11 cellular contexts compared by ENCODE assay signal in genomic region chr13:31174018-31174417, GRCh38. TPM values are rescaled to one million over a fixed set of nuclear protein-coding genes. Genes with fewer than 3 reads are reported as not detected.
DNase-seq lines count a peak whose midpoint lies in the region; ATAC-seq and TF ChIP-seq lines count a peak whose summit lies in the region.
"Had no signal": no experiment of that assay in that cellular context is flagged by ENCODE, and none has a peak within 500 bp of the region (broad histone marks: within the 10 kb centered on the region; RNA-seq: fewer than 3 reads in every experiment).

No MANE protein-coding gene starts in this region.

- H3K79me1 ChIP-seq in IMR-90 (ENCODE audit: low read depth in 1 of 2, low read length in 2 of 2): no peaks in the 10 kb centered on the region

- in situ Hi-C loops in IMR-90 (cut with MboI; ENCODE audit: low sequenced_read_pairs): loop anchor here (10.0 kb wide), 1 partner anchor 251 kb away; no protein-coding TSS in a partner anchor

- H2BK15ac ChIP-seq in IMR-90 (ENCODE audit: low read depth, low read length): no peak overlapping the region

- H3K27me3 ChIP-seq in IMR-90 (ENCODE audit: control insufficient read depth, insufficient read depth, low read length) (no peaks in the 10 kb centered on the region), kidney epithelial cell (ENCODE audit: control insufficient read depth, insufficient read depth, low read length) (no peaks in the 10 kb centered on the region)

- H3K9me1 ChIP-seq in IMR-90 (ENCODE audit: insufficient read depth, low read length): no peaks in the 10 kb centered on the region; the same call in 1 of the 2 replicates

- no peak overlapping the region for H3K4ac ChIP-seq in IMR-90 (ENCODE audit: low read depth, low read length)

- WGBS in IMR-90 (ENCODE audit: extremely low coverage in 2 of 2, insufficient read length in 1 of 2), 2 experiments: no CpG with 5 or more reads among the region's 3 CpGs

- no peak overlapping the region for H2AFZ ChIP-seq in IMR-90 (replicated peaks; ENCODE audit: low read length, poor library complexity)

- peaks cover under 1% of the 10 kb centered on the region for H3K27me3 Mint-ChIP-seq in brain

- H2BK120ac ChIP-seq in IMR-90 (ENCODE audit: low read depth, low read length): peak overlapping the region; percentile 17; the same call in 1 of the 2 replicates

- no peak overlapping the region for H3K9ac ChIP-seq in IMR-90 (ENCODE audit: low read depth, low read length)

- peak overlapping the region in 2 of 5 experiments; percentile 24 to 35 for H3K27ac Mint-ChIP-seq in brain
- H3K27ac Mint-ChIP-seq: T-helper 2 cell treated with Interferon-gamma antibody and Interleukin-4, amounts not matched to agents 5 μg/mL and 100 μg/mL, for 36 hours had no signal

- peak overlapping the region; percentile 2; the same call in 1 of the 2 replicates for H3K23ac ChIP-seq in IMR-90 (ENCODE audit: low read depth, low read length)

- no peak overlapping the region for H2AK9ac ChIP-seq in IMR-90 (replicated peaks; ENCODE audit: low read depth, low read length, poor library complexity)

- peaks cover 2% of the 10 kb centered on the region for H3K4me1 ChIP-seq in IMR-90 (ENCODE audit: control insufficient read depth, insufficient read depth, low read length)

- H2BK20ac ChIP-seq in IMR-90 (ENCODE audit: low read depth, low read length): no peak overlapping the region

- TF ChIP-seq RAD21 in IMR-90 (IDR thresholded peaks at IDR 0.05; ENCODE audit: low read length): peak; percentile 67

- no peaks in the 10 kb centered on the region for H3K9me3 ChIP-seq in IMR-90 (ENCODE audit: control insufficient read depth, insufficient read depth, low read length)

- H4K20me1 ChIP-seq in IMR-90 (ENCODE audit: insufficient read depth, low read length): no peaks in the 10 kb centered on the region

- peaks cover 0 to 2% (median 0%) of the 10 kb centered on the region in 5 experiments for H3K9me3 Mint-ChIP-seq in brain

- TF ChIP-seq CTCF in AG10803 (conservative IDR thresholded peaks at IDR 0.05; ENCODE audit: low read length) (peak; percentile 35), IMR-90 (conservative IDR thresholded peaks at IDR 0.05; ENCODE audit: low read depth, low read length) (peak; percentile 64), brain (conservative IDR thresholded peaks at IDR 0.05) (peak; percentile 52 to 62), kidney epithelial cell (IDR thresholded peaks at IDR 0.05; ENCODE audit: insufficient read depth, low read length, poor library complexity, severe bottlenecking) (peak; percentile 13)

- H3K56ac ChIP-seq in IMR-90 (ENCODE audit: extremely low read depth, insufficient read depth, low read length): no peak overlapping the region

- H3K4me2 ChIP-seq in IMR-90 (ENCODE audit: low read depth, low read length): peak overlapping the region; percentile 46; the same call in 1 of the 2 replicates

- TF ChIP-seq POLR2A in IMR-90 (IDR thresholded peaks at IDR 0.05; ENCODE audit: low read depth, low read length): no peak

- H3K18ac ChIP-seq in IMR-90 (ENCODE audit: low read depth, low read length): no peak overlapping the region

- H3K14ac ChIP-seq in IMR-90 (replicated peaks; ENCODE audit: low read depth, low read length): no peak overlapping the region

- intact Hi-C loops in IMR-90 (cut with micrococcal nuclease): loop anchor here (1.0 kb wide), 2 partner anchors 250 to 568 kb away; no protein-coding TSS in a partner anchor

- peaks cover 8% of the 10 kb centered on the region for H3K4me1 Mint-ChIP-seq in brain
- H3K4me1 Mint-ChIP-seq: central memory CD8-positive, alpha-beta T cell had no signal

- DNase-seq in AG10803 (ENCODE audit: low read depth) (peak; percentile 20), IMR-90 (peak; percentile 77), kidney epithelial cell (ENCODE audit: low read depth) (no peak), T-helper 9 cell (no peak), NCI-H526 treated with DMSO at 0.1 percent for 48 hours (lab: John Stamatoyannopoulos, UW) (no peak)
- DNase-seq: activated gamma-delta T cell had no signal

- H3K4me3 Mint-ChIP-seq in brain: no peak overlapping the region
- H3K4me3 Mint-ChIP-seq: central memory CD8-positive, alpha-beta T cell; T-helper 2 cell treated with Interferon-gamma antibody and Interleukin-4, amounts not matched to agents 5 μg/mL and 100 μg/mL, for 36 hours had no signal

- no peak overlapping the region for H2BK5ac ChIP-seq in IMR-90 (ENCODE audit: low read depth, low read length, poor library complexity, severe bottlenecking)

- no peak overlapping the region for H4K91ac ChIP-seq in IMR-90 (ENCODE audit: insufficient read depth, low read depth, low read length)

- no peaks in the 10 kb centered on the region for H3K36me3 Mint-ChIP-seq in brain

- dilution Hi-C loops in IMR-90 (cut with HindIII; ENCODE audit: low sequenced_read_pairs, unreplicated experiment): no loop called here

- H3K36me3 ChIP-seq in IMR-90 (ENCODE audit: control insufficient read depth, insufficient read depth, low read length) (no peaks in the 10 kb centered on the region), kidney epithelial cell (ENCODE audit: control insufficient read depth, insufficient read depth, low read length) (no peaks in the 10 kb centered on the region)

- H3K27ac ChIP-seq in IMR-90 (ENCODE audit: insufficient read depth, low read length): no peak overlapping the region

- H3K4me3 ChIP-seq in AG10803 (ENCODE audit: low read length) (no peak overlapping the region), IMR-90 (ENCODE audit: insufficient read depth, low read depth, low read length) (no peak overlapping the region), kidney epithelial cell (ENCODE audit: low read depth, low read length) (no peak overlapping the region)

- H2AK5ac ChIP-seq in IMR-90 (ENCODE audit: low read depth, low read length): no peak overlapping the region

- BruUV-seq in IMR-90 (replicated peaks; lab: Mats Ljungman, UMichigan): no TSS peak

- no peak overlapping the region for H4K8ac ChIP-seq in IMR-90 (ENCODE audit: low read depth in 2 of 2, low read length in 2 of 2)

- peak; percentile 85 for ATAC-seq in IMR-90 (ENCODE audit: low read depth)
- ATAC-seq in HG02610 (IDR thresholded peaks at IDR 0.05; ENCODE audit: unreplicated experiment): no peak
- no peak for ATAC-seq in HG03095 (IDR thresholded peaks at IDR 0.05; ENCODE audit: unreplicated experiment)

- POLR2A ChIA-PET in IMR-90 (lab: Charles Lee; ENCODE audit: unreplicated experiment): interaction anchor here (0.7 kb wide), 1 partner anchor 123 kb away, joined by 3 read pairs; no protein-coding TSS in a partner anchor

- no peak overlapping the region for H4K5ac ChIP-seq in IMR-90 (ENCODE audit: low read depth, low read length)

- CTCF ChIA-PET in IMR-90 (lab: Yijun Ruan, JAX): interaction anchor here (0.6 to 3.1 kb wide), 9 partner anchors 15 to 685 kb away, joined by 3 to 14 read pairs (median 3); partner anchors contain the start of gene B3GLCT

TF ChIP-seq in IMR-90, 13 proteins besides CTCF, POLR2A, EP300 and RAD21:
- TF ChIP-seq RFX5 (IDR thresholded peaks at IDR 0.05; ENCODE audit: low read depth, low read length) (no peak), SMC3 (IDR thresholded peaks at IDR 0.05; ENCODE audit: low read depth, low read length) (peak; percentile 27; the same call in 1 of the 2 replicates)

RNA-seq across cellular contexts. Expression of gene HSPH1, which starts 12.3 kb away (rescaled TPM):
- 40.3 and 58.3 TPM in 2 replicates for total RNA-seq in IMR-90 (2012; rRNA removed)
- polyA plus RNA-seq in IMR-90 (2012; rRNA removed): 35.4 and 36.8 TPM in 2 replicates
- 6.7 and 13.1 TPM in 2 replicates for polyA plus RNA-seq in IMR-90 (2012; cell fraction: cytosol; rRNA removed)
- 8.7 and 30.2 TPM in 2 replicates for polyA plus RNA-seq in IMR-90 (2012; cell fraction: nucleus; rRNA removed; ENCODE audit: low replicate concordance)
- 52.4 TPM for polyA plus RNA-seq in brain (ENCODE audit: insufficient read depth, low read depth, low replicate concordance)
- 51.4 and 52.3 TPM in 2 replicates for total RNA-seq in kidney epithelial cell

RNA-seq across cellular contexts. Expression of gene B3GLCT, which starts 25.8 kb away (rescaled TPM):
- total RNA-seq in IMR-90 (2012; rRNA removed): 4.5 and 5.8 TPM in 2 replicates
- 1.7 and 2.0 TPM in 2 replicates for polyA plus RNA-seq in IMR-90 (2012; rRNA removed)
- 0.51 and 0.70 TPM in 2 replicates for polyA plus RNA-seq in IMR-90 (2012; cell fraction: cytosol; rRNA removed)
- polyA plus RNA-seq in IMR-90 (2012; cell fraction: nucleus; rRNA removed; ENCODE audit: low replicate concordance): 0.20 and 1.0 TPM in 2 replicates
- 3.3 TPM for polyA plus RNA-seq in brain (ENCODE audit: insufficient read depth, low read depth, low replicate concordance)
- 14.1 and 18.1 TPM in 2 replicates for total RNA-seq in kidney epithelial cell

Comparison
In these comparisons a context has a peak if more than half of its experiments do, and no peak if none do; other contexts are left out.
1. DNase-seq: peak in AG10803 (single experiment) and IMR-90 (single experiment); none in kidney epithelial cell (single experiment), T-helper 9 cell (single experiment) and NCI-H526 treated with DMSO at 0.1 percent for 48 hours (single experiment).
2. CTCF ChIP-seq: peak in every context shown above with its lines; median percentile 64 in IMR-90; 57 in brain; 35 in AG10803; 13 in kidney epithelial cell.